In genomic region chr10:28577506-28577905, GRCh38 we compare ENCODE assay signal across 18 cellular contexts.
"Had no signal": no experiment of that assay in that cellular context is flagged by ENCODE, and none has a peak within 500 bp of the region (broad histone marks: within the 10 kb centered on the region; RNA-seq: fewer than 3 reads in every experiment).

No MANE protein-coding gene starts in this region.

- H2AFZ ChIP-seq: parathyroid adenoma had no signal

- H3K36me3 ChIP-seq: colonic mucosa, uterus had no signal

- H3K27ac ChIP-seq: colonic mucosa, foreskin keratinocyte, parathyroid adenoma, tibial nerve, uterus had no signal

- H3K9ac ChIP-seq: parathyroid adenoma, SK-N-SH had no signal

- H3K27ac Mint-ChIP-seq: activated B cell treated with CpG ODN at 0.5 μM for 24 hours; activated CD4-positive, alpha-beta memory T cell treated with anti-CD3 and anti-CD28 coated beads, Interleukin-2, amount 10 ng/mL, durations not matched to agents 7 days and 5 days; activated naive CD4-positive, alpha-beta T cell treated with anti-CD3 and anti-CD28 coated beads, Interleukin-2, amount 10 ng/mL, durations not matched to agents 7 days and 5 days had no signal

- H3K4me3 ChIP-seq: colonic mucosa, tibial nerve, uterus had no signal

- H3K27me3 ChIP-seq: colonic mucosa, foreskin keratinocyte, tibial nerve, uterus had no signal

- H3K9me3 Mint-ChIP-seq: activated B cell treated with CpG ODN at 0.5 μM for 24 hours; activated CD4-positive, alpha-beta memory T cell treated with anti-CD3 and anti-CD28 coated beads, Interleukin-2, amount 10 ng/mL, durations not matched to agents 7 days and 5 days; activated naive CD4-positive, alpha-beta T cell treated with anti-CD3 and anti-CD28 coated beads, Interleukin-2, amount 10 ng/mL, durations not matched to agents 7 days and 5 days; naive thymus-derived CD4-positive, alpha-beta T cell had no signal

- DNase-seq: activated B cell treated with CpG ODN at 0.5 μM for 24 hours; activated CD4-positive, alpha-beta memory T cell treated with anti-CD3 and anti-CD28 coated beads, Interleukin-2, amount 10 ng/mL, durations not matched to agents 7 days and 5 days; activated CD4-positive, alpha-beta T cell treated with anti-CD3 and anti-CD28 coated beads for 4 hours; activated effector memory CD4-positive, alpha-beta T cell treated with Interleukin-2 at 50 U/mL for 16 hours; activated naive CD4-positive, alpha-beta T cell treated with anti-CD3 and anti-CD28 coated beads, Interleukin-2, amount 10 ng/mL, durations not matched to agents 7 days and 5 days; activated T-cell treated with anti-CD3 and anti-CD28 coated beads, Interleukin-2, amount 50 U/mL, for 1 hour; colonic mucosa; foreskin keratinocyte; glutamatergic neuron; kidney glomerular epithelial cell; mesenchymal stem cell; naive thymus-derived CD4-positive, alpha-beta T cell; SK-N-SH; stimulated activated CD4-positive, alpha-beta T cell treated with anti-CD3 and anti-CD28 coated beads, Interleukin-2, amount 100 ng/mL, for 24 hours; stimulated activated naive CD4-positive, alpha-beta T cell treated with Interleukin-2 at 50 U/mL for 16 hours; uterus had no signal

- H3K4me2 ChIP-seq: SK-N-SH had no signal

- ATAC-seq: foreskin keratinocyte; naive thymus-derived CD4-positive, alpha-beta T cell had no signal

- H3K27me3 Mint-ChIP-seq: activated B cell treated with CpG ODN at 0.5 μM for 24 hours; activated CD4-positive, alpha-beta memory T cell treated with anti-CD3 and anti-CD28 coated beads, Interleukin-2, amount 10 ng/mL, durations not matched to agents 7 days and 5 days; activated naive CD4-positive, alpha-beta T cell treated with anti-CD3 and anti-CD28 coated beads, Interleukin-2, amount 10 ng/mL, durations not matched to agents 7 days and 5 days; naive thymus-derived CD4-positive, alpha-beta T cell had no signal

- H3K4me3 Mint-ChIP-seq: activated B cell treated with CpG ODN at 0.5 μM for 24 hours; activated CD4-positive, alpha-beta memory T cell treated with anti-CD3 and anti-CD28 coated beads, Interleukin-2, amount 10 ng/mL, durations not matched to agents 7 days and 5 days; activated naive CD4-positive, alpha-beta T cell treated with anti-CD3 and anti-CD28 coated beads, Interleukin-2, amount 10 ng/mL, durations not matched to agents 7 days and 5 days had no signal

- H3K9me3 ChIP-seq: colonic mucosa, SK-N-SH, tibial nerve, uterus had no signal
